In the genomic region with DNA sequence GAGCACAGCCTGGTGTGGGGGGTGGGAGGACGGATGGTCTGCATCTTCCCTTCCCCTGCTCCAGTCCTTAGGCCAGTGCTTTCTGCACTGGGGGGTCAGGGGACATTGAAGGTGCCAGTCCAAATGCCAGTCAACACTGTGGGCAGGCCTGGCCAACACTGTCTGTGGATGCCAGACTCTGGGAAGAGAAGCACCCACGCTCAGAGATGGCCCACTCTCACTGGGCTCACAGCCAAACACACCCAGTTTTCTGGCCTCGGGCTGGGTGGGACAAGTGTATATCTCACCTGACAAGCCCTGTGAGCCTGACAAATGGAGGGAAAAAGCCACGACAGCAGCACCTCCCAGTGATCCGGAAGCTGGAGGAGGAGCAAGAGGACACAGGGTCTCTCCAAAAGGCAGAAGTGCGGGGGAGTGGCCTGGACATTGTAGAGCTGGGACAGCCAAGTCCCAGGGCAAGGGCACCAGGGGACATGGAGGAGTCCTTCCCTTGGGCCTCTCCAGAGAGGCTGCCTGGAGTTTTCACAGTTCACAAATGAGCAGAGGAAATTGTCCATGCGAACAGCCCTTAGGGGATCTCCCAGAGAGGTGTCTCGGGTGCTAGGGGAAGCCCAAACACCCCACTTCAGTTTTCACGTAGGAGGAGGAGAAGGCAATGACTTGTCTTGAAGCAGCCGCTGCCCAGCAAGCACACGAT, we compare ENCODE assay signal across 9 cellular contexts.
A peak's percentile ranks its signal among the peaks of the same experiment; 100 is the strongest.
DNase-seq lines count a peak whose midpoint lies in the region; ATAC-seq and TF ChIP-seq lines count a peak whose summit lies in the region.
"Had no signal": no experiment of that assay in that cellular context is flagged by ENCODE, and none has a peak within 500 bp of the region (broad histone marks: within the 10 kb centered on the region; RNA-seq: fewer than 3 reads in every experiment).

No MANE protein-coding gene starts in this region.

- H3K27ac Mint-ChIP-seq in T-cell (no peak overlapping the region), chondrocyte (ENCODE audit: unreplicated experiment) (no peak overlapping the region)
- H3K27ac Mint-ChIP-seq: T-helper 17 cell had no signal

- DNase-seq in GM20000 (ENCODE audit: low spot score) (peak; percentile 74), left colon (peak in 1 of 2 donors; percentile 64), T-cell (no peak), chondrocyte (ENCODE audit: low spot score) (no peak), SKM-1 treated with dmso at 0.1 percent for 144 hours (lab: John Stamatoyannopoulos, UW; ENCODE audit: unreplicated experiment) (no peak), amygdala (lab: John Stamatoyannopoulos, UW) (no peak)
- DNase-seq: T-helper 17 cell had no signal

- TF ChIP-seq CTCF in GM20000 (IDR thresholded peaks at IDR 0.05; ENCODE audit: extremely low read depth, missing control alignments) (no peak), chondrocyte (IDR thresholded peaks at IDR 0.05) (no peak)

- H3K27me3 Mint-ChIP-seq in T-cell: peaks cover 18 to 28% of the 10 kb centered on the region in 2 donors
- H3K27me3 Mint-ChIP-seq in chondrocyte (ENCODE audit: low read depth): no peaks in the 10 kb centered on the region

- H3K4me3 Mint-ChIP-seq in T-cell (no peak overlapping the region), chondrocyte (ENCODE audit: unreplicated experiment) (no peak overlapping the region)
- H3K4me3 Mint-ChIP-seq: T-helper 17 cell had no signal

- ATAC-seq in GM18511 (IDR thresholded peaks at IDR 0.05; ENCODE audit: unreplicated experiment): peak; percentile 88
- peak; percentile 58 for ATAC-seq in HG03280 (IDR thresholded peaks at IDR 0.05; ENCODE audit: unreplicated experiment)
- ATAC-seq in left colon: peak; percentile 77
- no peak for ATAC-seq in T-cell (replicated peaks in 1 of 4)
- ATAC-seq: T-helper 17 cell had no signal

- CTCF ChIA-PET in T-cell (lab: Charles Lee): no interaction called here

- intact Hi-C loops in left colon (cut with DNase I, micrococcal nuclease): no loop called here

- H3K36me3 Mint-ChIP-seq in T-cell (no peaks in the 10 kb centered on the region), chondrocyte (ENCODE audit: low read depth) (no peaks in the 10 kb centered on the region)

- H3K9me3 Mint-ChIP-seq in T-cell (no peaks in the 10 kb centered on the region), chondrocyte (ENCODE audit: low read depth) (no peaks in the 10 kb centered on the region)

- POLR2A ChIA-PET in T-cell (lab: Charles Lee): no interaction called here

- H3K4me1 Mint-ChIP-seq in T-cell (no peaks in the 10 kb centered on the region), chondrocyte (ENCODE audit: low read depth) (peaks cover 37% of the 10 kb centered on the region)
- H3K4me1 Mint-ChIP-seq: T-helper 17 cell had no signal

Comparison
In these comparisons a context has a peak if more than half of its experiments do, and no peak if none do; other contexts are left out.
1. ATAC-seq: peak in GM18511 (single experiment), HG03280 (single experiment) and left colon (single experiment); none in T-cell (0 of 4).